Comparison of ENCODE assay signal across 1 cellular context in genomic region chr12:96457191-96457930, GRCh38.
TF ChIP-seq lines count a peak whose summit lies in the region.

No MANE protein-coding gene starts in this region.

TF ChIP-seq in HepG2, 621 proteins besides CTCF, POLR2A, EP300 and RAD21:
- TF ChIP-seq HIC2 (CRISPR knock-in tag; IDR thresholded peaks at IDR 0.05; ENCODE audit: low read depth) (no peak), ZNF484 (CRISPR knock-in tag; IDR thresholded peaks at IDR 0.05; ENCODE audit: borderline replicate concordance, low read depth) (no peak), GABPA (IDR thresholded peaks at IDR 0.05; ENCODE audit: low read depth, low read length) (no peak), GABPA (CRISPR knock-in tag; IDR thresholded peaks at IDR 0.05; ENCODE audit: low read depth) (no peak), YEATS4 (CRISPR knock-in tag; IDR thresholded peaks at IDR 0.05; ENCODE audit: borderline replicate concordance) (no peak), ZNF557 (CRISPR knock-in tag; IDR thresholded peaks at IDR 0.05) (no peak), ZNF687 (CRISPR knock-in tag; IDR thresholded peaks at IDR 0.05) (no peak), ZNF660 (CRISPR knock-in tag; IDR thresholded peaks at IDR 0.05; ENCODE audit: borderline replicate concordance, low read depth) (no peak), MAFG (CRISPR knock-in tag; IDR thresholded peaks at IDR 0.05) (no peak), STAG1 (CRISPR knock-in tag; IDR thresholded peaks at IDR 0.05) (no peak), ZNF577 (CRISPR knock-in tag; IDR thresholded peaks at IDR 0.05; ENCODE audit: borderline replicate concordance, low read depth) (no peak), ELK4 (CRISPR knock-in tag; IDR thresholded peaks at IDR 0.05; ENCODE audit: borderline replicate concordance) (no peak), FOXK2 (IDR thresholded peaks at IDR 0.05) (no peak), SMARCE1 (IDR thresholded peaks at IDR 0.05; ENCODE audit: borderline replicate concordance) (no peak), MAFF (IDR thresholded peaks at IDR 0.05; ENCODE audit: low read depth, low read length) (no peak), ZNF737 (CRISPR knock-in tag; IDR thresholded peaks at IDR 0.05; ENCODE audit: borderline replicate concordance) (no peak), PRDM10 (CRISPR knock-in tag; IDR thresholded peaks at IDR 0.05; ENCODE audit: low read depth) (no peak), SETDB1 (CRISPR knock-in tag; IDR thresholded peaks at IDR 0.05; ENCODE audit: borderline replicate concordance) (no peak)
TF ChIP-seq in HepG2: peak in this region for 0.
